In genomic region chr10:98193030-98193429, GRCh38 we compare ENCODE assay signal across 2 cellular contexts.
TF ChIP-seq lines count a peak whose summit lies in the region.

No MANE protein-coding gene starts in this region.

TF ChIP-seq in HepG2, 621 proteins besides CTCF, POLR2A, EP300 and RAD21:
- TF ChIP-seq ZSCAN22 (CRISPR knock-in tag; IDR thresholded peaks at IDR 0.05) (no peak), MAFK (conservative IDR thresholded peaks at IDR 0.05 in 1 of 2, IDR thresholded peaks at IDR 0.05 in 1 of 2; ENCODE audit: low read length in 2 of 2) (peak; percentile 86 to 88), MAZ (IDR thresholded peaks at IDR 0.05; ENCODE audit: borderline replicate concordance, low read depth, low read length) (no peak), MAZ (CRISPR knock-in tag; IDR thresholded peaks at IDR 0.05; ENCODE audit: low read depth) (no peak), MAFF (IDR thresholded peaks at IDR 0.05; ENCODE audit: low read depth, low read length) (peak; percentile 80), ZNF709 (CRISPR knock-in tag; IDR thresholded peaks at IDR 0.05) (no peak), PHF21A (CRISPR knock-in tag; IDR thresholded peaks at IDR 0.05) (no peak)
TF ChIP-seq in HepG2: peak in this region for 2.

TF ChIP-seq in IMR-90, 13 proteins besides CTCF, POLR2A, EP300 and RAD21:
- TF ChIP-seq MAFK (IDR thresholded peaks at IDR 0.05; ENCODE audit: low read depth, low read length) (peak; percentile 87), USF2 (IDR thresholded peaks at IDR 0.05; ENCODE audit: low read depth, low read length) (no peak), MXI1 (IDR thresholded peaks at IDR 0.05; ENCODE audit: borderline replicate concordance, low read depth, low read length) (no peak), RFX5 (IDR thresholded peaks at IDR 0.05; ENCODE audit: low read depth, low read length) (no peak), BHLHE40 (IDR thresholded peaks at IDR 0.05; ENCODE audit: low read depth, low read length) (no peak), RCOR1 (IDR thresholded peaks at IDR 0.05; ENCODE audit: insufficient replicate concordance, low read length) (no peak), SMC3 (IDR thresholded peaks at IDR 0.05; ENCODE audit: low read depth, low read length) (no peak), FOS (IDR thresholded peaks at IDR 0.05; ENCODE audit: low read depth, low read length) (no peak)
- TF ChIP-seq, protein P1, sequence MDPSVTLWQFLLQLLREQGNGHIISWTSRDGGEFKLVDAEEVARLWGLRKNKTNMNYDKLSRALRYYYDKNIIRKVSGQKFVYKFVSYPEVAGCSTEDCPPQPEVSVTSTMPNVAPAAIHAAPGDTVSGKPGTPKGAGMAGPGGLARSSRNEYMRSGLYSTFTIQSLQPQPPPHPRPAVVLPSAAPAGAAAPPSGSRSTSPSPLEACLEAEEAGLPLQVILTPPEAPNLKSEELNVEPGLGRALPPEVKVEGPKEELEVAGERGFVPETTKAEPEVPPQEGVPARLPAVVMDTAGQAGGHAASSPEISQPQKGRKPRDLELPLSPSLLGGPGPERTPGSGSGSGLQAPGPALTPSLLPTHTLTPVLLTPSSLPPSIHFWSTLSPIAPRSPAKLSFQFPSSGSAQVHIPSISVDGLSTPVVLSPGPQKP (IDR thresholded peaks at IDR 0.05; ENCODE audit: borderline replicate concordance, low read depth, low read length) = no peak
